7 cellular contexts compared by ENCODE assay signal in the genomic region with DNA sequence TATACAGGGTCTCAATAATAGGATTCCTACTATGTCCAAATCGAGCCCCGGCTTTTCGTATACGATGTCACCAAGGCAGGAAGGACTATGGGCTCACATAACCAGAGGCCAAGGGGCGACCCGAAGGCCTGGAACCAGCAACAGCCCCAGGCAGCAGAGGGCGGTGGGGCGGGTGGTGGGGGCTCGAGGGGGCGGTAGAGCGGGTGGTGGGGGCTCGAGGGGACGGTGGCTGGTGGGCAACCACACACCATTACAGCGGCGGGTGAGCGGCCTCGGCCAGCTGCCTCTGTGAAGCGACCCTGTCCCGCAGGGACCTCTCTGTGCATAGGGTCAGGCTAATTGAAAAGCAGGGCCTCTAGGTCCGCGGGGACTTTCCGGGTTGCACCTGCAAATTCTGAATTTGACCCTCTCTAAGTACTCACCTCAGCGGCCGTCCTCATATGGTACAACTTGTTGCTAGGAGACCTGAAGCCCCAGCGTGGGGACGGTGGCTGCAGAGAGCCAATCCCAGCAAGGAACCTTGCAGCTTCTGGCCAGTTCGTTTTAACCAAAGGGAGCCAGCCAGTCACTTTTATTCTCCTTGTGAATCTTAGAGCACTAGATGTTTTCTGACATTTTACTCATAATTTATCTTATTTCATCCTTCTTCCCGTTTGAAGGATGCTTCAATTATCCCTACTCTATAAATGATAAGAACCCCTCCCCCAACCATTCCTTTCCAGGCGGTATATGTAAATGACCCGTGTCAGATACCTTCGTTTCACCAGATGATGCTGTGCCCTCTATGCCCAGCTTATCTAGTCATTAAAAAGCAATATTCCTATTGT. TPM values are rescaled to one million over a fixed set of nuclear protein-coding genes. Genes with fewer than 3 reads are reported as not detected.
DNase-seq lines count a peak whose midpoint lies in the region; ATAC-seq lines count a peak whose summit lies in the region.

A gene with protein sequence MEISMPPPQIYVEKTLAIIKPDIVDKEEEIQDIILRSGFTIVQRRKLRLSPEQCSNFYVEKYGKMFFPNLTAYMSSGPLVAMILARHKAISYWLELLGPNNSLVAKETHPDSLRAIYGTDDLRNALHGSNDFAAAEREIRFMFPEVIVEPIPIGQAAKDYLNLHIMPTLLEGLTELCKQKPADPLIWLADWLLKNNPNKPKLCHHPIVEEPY (minus strand): TSS at position 480 of the 827 bp plus-strand sequence. CDS start 648 bp downstream, outside the sequence.

- DNase-seq in NCI-H2081 treated with DMSO at 0.1 percent for 48 hours (lab: John Stamatoyannopoulos, UW) (peak; percentile 5), caudate nucleus (lab: John Stamatoyannopoulos, UW) (peak in 58 of 61 donors; percentile 7 to 85 (median 54)), iPS-NIHi7 (ENCODE audit: extremely low spot score) (peak; percentile 77), KBM-7 (no peak)

- ATAC-seq in GM19035 (IDR thresholded peaks at IDR 0.05; ENCODE audit: unreplicated experiment) = peak; percentile 58
- no peak for ATAC-seq in GM19452 (IDR thresholded peaks at IDR 0.05; ENCODE audit: unreplicated experiment)

- H3K4me1 ChIP-seq in skeletal muscle tissue (ENCODE audit: control insufficient read depth in 3 of 3, insufficient read depth in 3 of 3, low read length in 3 of 3) = no peaks in the 10 kb centered on the region

- no peaks in the 10 kb centered on the region for H3K36me3 ChIP-seq in skeletal muscle tissue (ENCODE audit: control insufficient read depth in 3 of 3, insufficient read depth in 3 of 3, low read length in 3 of 3)

- H3K9ac ChIP-seq in skeletal muscle tissue (ENCODE audit: low read depth in 1 of 3, low read length in 3 of 3) = peak within 1 kb of the TSS in 2 of 3 donors; percentile 50 to 61

- peak within 1 kb of the TSS; percentile 68 to 85 (median 80) for H3K4me3 ChIP-seq in skeletal muscle tissue (ENCODE audit: low read length in 3 of 3)

- H3K27ac ChIP-seq in caudate nucleus (ENCODE audit: low read depth, low read length) = peak within 1 kb of the TSS; percentile 42
- H3K27ac ChIP-seq in skeletal muscle tissue (ENCODE audit: low read depth, low read length) = no peak within 1 kb of the TSS

- no peaks in the 10 kb centered on the region for H3K9me3 ChIP-seq in skeletal muscle tissue (ENCODE audit: control insufficient read depth in 3 of 3, low read length in 3 of 3)

- H3K27me3 ChIP-seq in skeletal muscle tissue (ENCODE audit: control insufficient read depth in 3 of 3, insufficient read depth in 3 of 3, low read length in 3 of 3) = no peaks in the 10 kb centered on the region

- in situ Hi-C loops in KBM-7 (cut with MboI; ENCODE audit: low pct_unique_long_range_greater_than_20kb, low sequenced_read_pairs) = no loop called here

RNA-seq across cellular contexts. Expression of the gene that starts here (rescaled TPM):
- total RNA-seq in skeletal muscle tissue = not detected
